In genomic region chrX:23003121-23003520, GRCh38 we compare ENCODE assay signal across 24 cellular contexts. TPM values are rescaled to one million over a fixed set of nuclear protein-coding genes. Genes with fewer than 3 reads are reported as not detected.
DNase-seq lines count a peak whose midpoint lies in the region; ATAC-seq and TF ChIP-seq lines count a peak whose summit lies in the region.
"Had no signal": no experiment of that assay in that cellular context is flagged by ENCODE, and none has a peak within 500 bp of the region (broad histone marks: within the 10 kb centered on the region; RNA-seq: fewer than 3 reads in every experiment).

No MANE protein-coding gene starts in this region.

- no peak for TF ChIP-seq CTCF in SK-N-SH (IDR thresholded peaks at IDR 0.05)
- TF ChIP-seq CTCF in ascending aorta (IDR thresholded peaks at IDR 0.05), result no peak

- H4K20me1 ChIP-seq in SK-N-SH (ENCODE audit: insufficient read depth), result no peaks in the 10 kb centered on the region

- no peaks in the 10 kb centered on the region for H3K36me3 ChIP-seq in SK-N-SH (replicated peaks in 1 of 2; ENCODE audit: control insufficient read depth in 1 of 2, insufficient read depth in 2 of 2, low read length in 1 of 2)
- no peaks in the 10 kb centered on the region for H3K36me3 ChIP-seq in ascending aorta
- H3K36me3 ChIP-seq: esophagus muscularis mucosa, transverse colon had no signal

- no peak for ATAC-seq in SK-N-SH treated with all-trans-retinoic acid at 6 μM for 48 hours
- ATAC-seq: activated CD4-positive, CD25-positive, alpha-beta regulatory T cell treated with anti-CD3 and anti-CD28 coated beads, Interleukin-2, amount 50 U/mL, for 24 hours; left ventricle myocardium superior had no signal

- POLR2A ChIA-PET in SK-N-SH (lab: Yijun Ruan, JAX), result no interaction called here

- intact Hi-C loops in ascending aorta (cut with DNase I), result no loop called here

- no peak overlapping the region for H2AFZ ChIP-seq in SK-N-SH (ENCODE audit: low read depth)

- no peaks in the 10 kb centered on the region for H3K9me3 ChIP-seq in SK-N-SH
- H3K9me3 ChIP-seq in ascending aorta, result no peaks in the 10 kb centered on the region
- H3K9me3 ChIP-seq: esophagus muscularis mucosa, transverse colon had no signal

- H3K4me2 ChIP-seq in SK-N-SH, result no peak overlapping the region

- H3K9ac ChIP-seq in SK-N-SH, result no peak overlapping the region

- H3K4me1 ChIP-seq in SK-N-SH (ENCODE audit: control insufficient read depth in 1 of 2, insufficient read depth in 2 of 2, low read depth in 1 of 2, low read length in 1 of 2) (no peaks in the 10 kb centered on the region), ascending aorta (no peaks in the 10 kb centered on the region)
- H3K4me1 ChIP-seq: esophagus muscularis mucosa, transverse colon had no signal

- no peak overlapping the region for H3K27ac ChIP-seq in SK-N-SH (ENCODE audit: low read depth in 2 of 2, low read length in 1 of 2)
- H3K27ac ChIP-seq in ascending aorta, result no peak overlapping the region
- H3K27ac ChIP-seq: esophagus muscularis mucosa, transverse colon had no signal

- no peaks in the 10 kb centered on the region for H3K9me2 ChIP-seq in SK-N-SH

- H3K79me2 ChIP-seq in SK-N-SH (ENCODE audit: insufficient read depth), result no peaks in the 10 kb centered on the region

- no peak for TF ChIP-seq RAD21 in SK-N-SH (IDR thresholded peaks at IDR 0.05; ENCODE audit: low read length)

- no peak for TF ChIP-seq EP300 in SK-N-SH (IDR thresholded peaks at IDR 0.05; ENCODE audit: borderline replicate concordance in 1 of 2, low read depth in 1 of 2, low read length in 1 of 2)

- no peak for DNase-seq in SK-N-SH
- DNase-seq in astrocyte of the hippocampus (ENCODE audit: low read depth, low spot score), result peak; percentile 21
- peak; percentile 43 for DNase-seq in hepatic stellate cell (ENCODE audit: low spot score)
- no peak for DNase-seq in ascending aorta (ENCODE audit: low spot score in 2 of 2)
- DNase-seq in NCI-H524 treated with DMSO at 0.1 percent for 48 hours (lab: John Stamatoyannopoulos, UW), result no peak
- DNase-seq in H4 (ENCODE audit: low spot score), result no peak
- DNase-seq in activated T-cell treated with anti-CD3 and anti-CD28 coated beads, Interleukin-2, amount 50 U/mL, for 1 hour, result no peak
- DNase-seq: 8988T; activated effector memory CD4-positive, alpha-beta T cell treated with anti-CD3 and anti-CD28 coated beads, Interleukin-2, amount 50 U/mL, for 16 hours; aorta; CD8-positive, alpha-beta memory T cell; left ventricle myocardium superior; naive B cell; NCI-H1436; NK-92 treated with Interleukin-12 subunit alpha and Interleukin-12 subunit beta, amount 100 ng/mL, for 24 hours; posterior cingulate gyrus; stimulated activated naive CD4-positive, alpha-beta T cell; transverse colon had no signal

- WGBS in SK-N-SH (ENCODE audit: low lambda C conversion rate), result 20% methylated on average over 2 of the region's 2 CpGs

- CTCF ChIA-PET in SK-N-SH (lab: Yijun Ruan, JAX), result no interaction called here

- H3K27me3 ChIP-seq in SK-N-SH (ENCODE audit: insufficient read depth) (no peaks in the 10 kb centered on the region), ascending aorta (no peaks in the 10 kb centered on the region)
- H3K27me3 ChIP-seq: esophagus muscularis mucosa, transverse colon had no signal

- H3F3A ChIP-seq in SK-N-SH (replicated peaks; ENCODE audit: insufficient read depth), result no peaks in the 10 kb centered on the region

- H3K4me3 ChIP-seq in SK-N-SH (ENCODE audit: low read depth in 2 of 2, low read length in 1 of 2) (no peak overlapping the region), ascending aorta (no peak overlapping the region)
- H3K4me3 ChIP-seq: esophagus muscularis mucosa, transverse colon had no signal

TF ChIP-seq in SK-N-SH, 30 proteins besides CTCF, POLR2A, EP300 and RAD21:
- TF ChIP-seq ELF1 (IDR thresholded peaks at IDR 0.05) (no peak), NFIC (IDR thresholded peaks at IDR 0.05; ENCODE audit: borderline replicate concordance) (no peak), MAX (IDR thresholded peaks at IDR 0.05; ENCODE audit: low read depth) (no peak), PBX3 (IDR thresholded peaks at IDR 0.05) (no peak), MEF2A (IDR thresholded peaks at IDR 0.05; ENCODE audit: borderline replicate concordance, low read depth) (peak; percentile 31; the same call in 1 of the 2 replicates)

TF ChIP-seq in SK-N-SH treated with all-trans-retinoic acid at 6 μM for 48 hours, 23 proteins besides CTCF, POLR2A, EP300 and RAD21:
- TF ChIP-seq TSHZ2 (CRISPR knock-in tag; IDR thresholded peaks at IDR 0.05), result no peak
- TF ChIP-seq RARB (CRISPR knock-in tag; IDR thresholded peaks at IDR 0.05), result no peak
- no peak for TF ChIP-seq PATZ1 (CRISPR knock-in tag; IDR thresholded peaks at IDR 0.05; ENCODE audit: borderline replicate concordance)
- no peak for TF ChIP-seq OSR1 (CRISPR knock-in tag; IDR thresholded peaks at IDR 0.05)
- TF ChIP-seq CSRNP3 (CRISPR knock-in tag; IDR thresholded peaks at IDR 0.05), result no peak
- TF ChIP-seq ZNF8 (CRISPR knock-in tag; IDR thresholded peaks at IDR 0.05), result no peak

RNA-seq across cellular contexts. Expression of gene DDX53, which starts 3.4 kb away (rescaled TPM):
- polyA plus RNA-seq in SK-N-SH (2012; rRNA removed), result 0.18 and 0.23 TPM in 2 replicates
- polyA plus RNA-seq in SK-N-SH (2012; cell fraction: cytosol; rRNA removed), result 0.30 and 0.31 TPM in 2 replicates
- polyA plus RNA-seq in SK-N-SH (2012; cell fraction: nucleus; rRNA removed), result 0.06 and 0.13 TPM in 2 replicates
- not detected for total RNA-seq in ascending aorta
- total RNA-seq in H4 (2014; rRNA removed; shearing (Covaris generic)), result not detected in 2 replicates
- total RNA-seq: aorta; CD8-positive, alpha-beta memory T cell; dermis microvascular lymphatic vessel endothelial cell; esophagus muscularis mucosa; G401; left ventricle myocardium superior; T-helper 2 cell treated with Interferon-gamma antibody and Interleukin-4, amounts not matched to agents 100 ng/mL and 5 ng/mL, for 36 hours; transverse colon had no signal
- polyA plus RNA-seq: aorta; CD8-positive, alpha-beta memory T cell had no signal

Comparison
In these comparisons a context has a peak if more than half of its experiments do, and no peak if none do; other contexts are left out.
1. DNase-seq: peak in astrocyte of the hippocampus (single experiment) and hepatic stellate cell (single experiment); none in SK-N-SH (single experiment), ascending aorta (0 of 2), NCI-H524 treated with DMSO at 0.1 percent for 48 hours (single experiment), H4 (single experiment) and activated T-cell treated with anti-CD3 and anti-CD28 coated beads, Interleukin-2, amount 50 U/mL, for 1 hour (single experiment).